8 cellular contexts compared by ENCODE assay signal in genomic region chr10:22690614-22691431, GRCh38. TPM values are rescaled to one million over a fixed set of nuclear protein-coding genes. Genes with fewer than 3 reads are reported as not detected.
A peak's percentile ranks its signal among the peaks of the same experiment; 100 is the strongest.
DNase-seq lines count a peak whose midpoint lies in the region; ATAC-seq, FAIRE-seq and TF ChIP-seq lines count a peak whose summit lies in the region.

No MANE protein-coding gene starts in this region.

- H3K27ac Mint-ChIP-seq in IgD-negative memory B cell: peak overlapping the region in 2 of 3 donors; percentile 85 to 93
- H3K27ac Mint-ChIP-seq in natural killer cell treated with Interleukin-12 subunit alpha and Interleukin-12 subunit beta and Interleukin-15 and Interleukin-18, amount 100 ng/mL, for 72 hours: peak overlapping the region; percentile 77 to 97

- H3K4me1 ChIP-seq in GM12878 (ENCODE audit: control insufficient read depth, insufficient read depth, low read length): peaks cover 29% of the 10 kb centered on the region

- POLR2A ChIA-PET in GM12878 (lab: Charles Lee): interaction anchor here (0.6 to 2.7 kb wide), 7 partner anchors 10 to 208 kb away, joined by 3 to 21 read pairs (median 4); no protein-coding TSS in a partner anchor

- no peak for TF ChIP-seq EP300 in GM12878 (IDR thresholded peaks at IDR 0.05; ENCODE audit: borderline replicate concordance in 1 of 2, control insufficient read depth in 1 of 2, low read depth in 2 of 2, low read length in 2 of 2)

- peak overlapping the region in 2 of 4 donors; percentile 57 to 61 for H3K4me3 Mint-ChIP-seq in IgD-negative memory B cell
- H3K4me3 Mint-ChIP-seq in natural killer cell treated with Interleukin-12 subunit alpha and Interleukin-12 subunit beta and Interleukin-15 and Interleukin-18, amount 100 ng/mL, for 72 hours: peak overlapping the region; percentile 35

- H3K9me3 ChIP-seq in GM12878 (replicated peaks; ENCODE audit: control insufficient read depth, insufficient read depth, low read length): peaks cover 5% of the 10 kb centered on the region; the same call in 2 of the 3 replicates

- H3K4me3 ChIP-seq in GM12878: no peak overlapping the region

- BruUV-seq in GM12878 (replicated peaks; lab: Mats Ljungman, UMichigan): no TSS peak

- no peak for TF ChIP-seq CTCF in GM12878 (IDR thresholded peaks at IDR 0.05 in 2 of 3, conservative IDR thresholded peaks at IDR 0.05 in 1 of 3; ENCODE audit: control insufficient read depth in 2 of 3, extremely low read depth in 1 of 3, insufficient read depth in 1 of 3, low read depth in 3 of 3, low read length in 3 of 3)

- H3K27ac ChIP-seq in GM12878 (ENCODE audit: control insufficient read depth, insufficient read depth): no peak overlapping the region

- no peak overlapping the region for H3K9ac ChIP-seq in GM12878 (ENCODE audit: control insufficient read depth, insufficient read depth, low read length)

- DNase-seq in SIG-M5 treated with dmso at 0.1 percent for 504 hours (lab: John Stamatoyannopoulos, UW; ENCODE audit: unreplicated experiment) (peak; percentile 27), SIG-M5 (lab: John Stamatoyannopoulos, UW) (no peak), GM12878 (ENCODE audit: low read depth, low spot score) (no peak), inferior parietal cortex (ENCODE audit: extremely low spot score) (no peak), foreskin melanocyte (no peak)
- no peak for DNase-seq in natural killer cell treated with Interleukin-12 subunit alpha and Interleukin-12 subunit beta and Interleukin-15 and Interleukin-18, amount 100 ng/mL, for 72 hours (ENCODE audit: low spot score)
- DNase-seq in NK-92 treated with Interleukin-12 subunit alpha and Interleukin-12 subunit beta, amount 100 ng/mL, for 24 hours (lab: John Stamatoyannopoulos, UW): no peak

- intact Hi-C loops in GM12878 (cut with micrococcal nuclease; ENCODE audit: unreplicated experiment): no loop called here

- no peaks in the 10 kb centered on the region for H3K27me3 ChIP-seq in GM12878 (replicated peaks in 1 of 2; ENCODE audit: control insufficient read depth in 2 of 2, insufficient read depth in 2 of 2, low read length in 1 of 2)

- peaks cover 2% of the 10 kb centered on the region for H3K36me3 Mint-ChIP-seq in IgD-negative memory B cell
- peaks cover 6% of the 10 kb centered on the region for H3K36me3 Mint-ChIP-seq in natural killer cell treated with Interleukin-12 subunit alpha and Interleukin-12 subunit beta and Interleukin-15 and Interleukin-18, amount 100 ng/mL, for 72 hours

- no peaks in the 10 kb centered on the region for H4K20me1 ChIP-seq in GM12878 (ENCODE audit: control insufficient read depth, insufficient read depth)

- no peaks in the 10 kb centered on the region for H3K9me3 Mint-ChIP-seq in IgD-negative memory B cell
- H3K9me3 Mint-ChIP-seq in natural killer cell treated with Interleukin-12 subunit alpha and Interleukin-12 subunit beta and Interleukin-15 and Interleukin-18, amount 100 ng/mL, for 72 hours: no peaks in the 10 kb centered on the region

- no peak for TF ChIP-seq POLR2A in GM12878 (IDR thresholded peaks at IDR 0.05; ENCODE audit: low read depth, low read length)

- in situ Hi-C loops in GM12878 (cut with MboI): no loop called here

- H3K79me2 ChIP-seq in GM12878 (ENCODE audit: control insufficient read depth, insufficient read depth, low read length): peaks cover 100% of the 10 kb centered on the region

- TF ChIP-seq RAD21 in GM12878 (IDR thresholded peaks at IDR 0.05; ENCODE audit: insufficient read depth, low read depth, low read length): no peak

- H3K4me2 ChIP-seq in GM12878 (ENCODE audit: control insufficient read depth, insufficient read depth): 0 out of 2 replicates have a peak overlapping the region, but pooled peaks have one; percentile 9

- no peak overlapping the region for H2AFZ ChIP-seq in GM12878 (ENCODE audit: control insufficient read depth, low read depth, low read length)

- 13% methylated on average over 9 of the region's 9 CpGs for WGBS in GM12878 (ENCODE audit: insufficient coverage, insufficient replicate concordance, low lambda C conversion rate, missing lambda C conversion rate)

- RAD21 ChIA-PET in GM12878 (lab: Charles Lee; ENCODE audit: unreplicated experiment): interaction anchor here (0.8 to 3.0 kb wide), 15 partner anchors 9 to 91 kb away, joined by 3 to 14 read pairs (median 5); no protein-coding TSS in a partner anchor

- CTCF ChIA-PET in GM12878 (lab: Yijun Ruan, JAX): interaction anchor here (1.5 to 2.6 kb wide), 5 partner anchors 10 to 42 kb away, joined by 3 to 10 read pairs (median 4); no protein-coding TSS in a partner anchor

- SMC1A ChIA-PET in GM12878 (lab: Charles Lee; ENCODE audit: uncharacterized antibody, unreplicated experiment): interaction anchor here (0.9 to 4.5 kb wide), 19 partner anchors 7 to 292 kb away, joined by 3 to 56 read pairs (median 4); no protein-coding TSS in a partner anchor

- peaks cover 54 to 74% (median 73%) of the 10 kb centered on the region in 3 donors for H3K4me1 Mint-ChIP-seq in IgD-negative memory B cell
- H3K4me1 Mint-ChIP-seq in natural killer cell treated with Interleukin-12 subunit alpha and Interleukin-12 subunit beta and Interleukin-15 and Interleukin-18, amount 100 ng/mL, for 72 hours (ENCODE audit: low read depth in 2 of 2): peaks cover 65 to 88% of the 10 kb centered on the region in 2 donors

- H3K27me3 Mint-ChIP-seq in IgD-negative memory B cell: no peaks in the 10 kb centered on the region
- H3K27me3 Mint-ChIP-seq in natural killer cell treated with Interleukin-12 subunit alpha and Interleukin-12 subunit beta and Interleukin-15 and Interleukin-18, amount 100 ng/mL, for 72 hours: no peaks in the 10 kb centered on the region

- FAIRE-seq in GM12878 (lab: Jason Lieb, UNC): no peak

- ATAC-seq in GM12878: peak; percentile 78
- peak in 1 of 2 donors; percentile 17 for ATAC-seq in natural killer cell treated with Interleukin-12 subunit alpha and Interleukin-12 subunit beta and Interleukin-15 and Interleukin-18, amount 100 ng/mL, for 72 hours

- H3K36me3 ChIP-seq in GM12878 (ENCODE audit: control insufficient read depth in 2 of 2, insufficient read depth in 2 of 2, low read length in 1 of 2): no peaks in the 10 kb centered on the region; a peak in 3 of 4 replicates

TF ChIP-seq in GM12878, 131 proteins besides CTCF, POLR2A, EP300 and RAD21:
- TF ChIP-seq HDAC2 (IDR thresholded peaks at IDR 0.05) (no peak), ATF7 (IDR thresholded peaks at IDR 0.05; ENCODE audit: low read depth) (peak; percentile 46; the same call in 1 of the 2 replicates), CBX3 (IDR thresholded peaks at IDR 0.05; ENCODE audit: borderline replicate concordance, low read depth) (no peak), ZNF24 (IDR thresholded peaks at IDR 0.05) (peak; percentile 33; the same call in 1 of the 2 replicates), MTA2 (IDR thresholded peaks at IDR 0.05; ENCODE audit: low read depth) (peak; percentile 26; the same call in 1 of the 2 replicates), RUNX3 (IDR thresholded peaks at IDR 0.05; ENCODE audit: low read length) (peak; percentile 35; the same call in 1 of the 2 replicates), SMAD1 (IDR thresholded peaks at IDR 0.05; ENCODE audit: low read depth, partially characterized antibody) (no peak), NR2F1 (conservative IDR thresholded peaks at IDR 0.05) (peak; percentile 29; the same call in 1 of the 2 replicates)

RNA-seq across cellular contexts. Expression of gene PIP4K2A, which starts 23.6 kb away (rescaled TPM):
- polyA plus RNA-seq in IgD-negative memory B cell (43.2 TPM), GM12878 (2011; rRNA removed) (74.2 and 111 TPM in 2 replicates), GM12878 (2014; fragmentation: Illumina TruSeq; extraction: Trizol) (120 and 188 TPM in 2 replicates), GM12878 (2014; fragmentation: Nextera tagmentation; extraction: Ambion mirVana) (100 to 1,000 TPM in 1 of 2 experiments, 10 to 100 TPM in 1; 54.3 to 103 TPM), GM12878 (2014; rRNA removed) (63.4 and 82.4 TPM in 2 replicates), GM12878 (2016; fragmentation: Nextera tagmentation; extraction: Ambion mirVana) (10 to 100 TPM; 84.1 to 84.8 TPM)
- total RNA-seq in GM12878 (2013; cell fraction: nucleolus; rRNA removed): 75.2 and 80.8 TPM in 2 replicates
- total RNA-seq in GM12878 (2014; rRNA removed) (66.1 and 76.6 TPM in 2 replicates), GM12878 (2014; rRNA removed; fragmentation: Illumina TruSeq; extraction: Trizol) (138 and 139 TPM in 2 replicates), GM12878 (2021) (107 and 110 TPM in 2 replicates)
- polyA plus RNA-seq in GM12878 (2011; ENCODE audit: low read depth): 65.1 TPM
- 37.6 and 45.3 TPM in 2 replicates for polyA plus RNA-seq in GM12878 (2011; cell fraction: cytosol; rRNA removed)
- 30.4 and 31.2 TPM in 2 replicates for polyA plus RNA-seq in GM12878 (2011; cell fraction: nucleus; rRNA removed)
- 50.1 and 66.8 TPM in 2 replicates for polyA plus RNA-seq in GM12878 (2012)
- polyA minus RNA-seq in GM12878 (2011; rRNA and poly(A)+ RNA removed): 81.0 and 112 TPM in 2 replicates
- polyA minus RNA-seq in GM12878 (2011; cell fraction: cytosol; rRNA and poly(A)+ RNA removed): 36.2 and 39.6 TPM in 2 replicates
- 36.8 and 50.8 TPM in 2 replicates for polyA minus RNA-seq in GM12878 (2011; cell fraction: nucleus; rRNA and poly(A)+ RNA removed)
- total RNA-seq in natural killer cell treated with Interleukin-12 subunit alpha and Interleukin-12 subunit beta and Interleukin-15 and Interleukin-18, amount 100 ng/mL, for 72 hours: 100 to 1,000 TPM; 149 to 152 TPM
